In the genomic region with DNA sequence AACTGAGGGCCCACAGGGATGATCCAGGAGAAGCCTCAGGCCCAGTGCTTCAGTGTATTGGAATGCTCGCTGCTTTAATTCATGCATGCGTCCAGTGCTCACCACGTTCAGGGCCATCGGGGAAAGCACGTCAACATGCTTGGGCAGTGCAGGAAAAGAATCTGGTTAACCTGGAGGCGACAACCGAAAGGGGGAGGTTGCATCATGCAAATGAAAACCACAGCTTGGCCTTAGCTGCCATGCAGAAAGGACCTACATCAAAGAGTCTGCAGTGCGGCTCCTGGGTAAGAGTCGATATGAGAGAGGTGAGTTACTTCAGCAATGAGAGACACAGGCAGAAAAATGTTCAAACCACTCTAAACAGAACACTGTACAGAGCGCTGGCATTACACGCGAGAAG, we compare ENCODE assay signal across 22 cellular contexts.
DNase-seq lines count a peak whose midpoint lies in the region; ATAC-seq and TF ChIP-seq lines count a peak whose summit lies in the region.
"Had no signal": no experiment of that assay in that cellular context is flagged by ENCODE, and none has a peak within 500 bp of the region (broad histone marks: within the 10 kb centered on the region; RNA-seq: fewer than 3 reads in every experiment).

No MANE protein-coding gene starts in this region.

- no peak for TF ChIP-seq EP300 in transverse colon (IDR thresholded peaks at IDR 0.05; ENCODE audit: low read depth)

- H2AFZ ChIP-seq in mammary epithelial cell (ENCODE audit: low read depth, low read length): peak overlapping the region; percentile 61

- no peaks in the 10 kb centered on the region for H4K20me1 ChIP-seq in mammary epithelial cell (ENCODE audit: insufficient read depth, low read length)

- ATAC-seq in GM19351 (IDR thresholded peaks at IDR 0.05; ENCODE audit: unreplicated experiment): peak; percentile 90
- peak; percentile 83 for ATAC-seq in HG03280 (IDR thresholded peaks at IDR 0.05; ENCODE audit: unreplicated experiment)
- ATAC-seq: activated T-cell treated with anti-CD3 and anti-CD28 coated beads, Interleukin-2, amount 50 U/mL, for 4 hours; CD8-positive, alpha-beta T cell; naive thymus-derived CD4-positive, alpha-beta T cell; stimulated activated effector memory CD8-positive, alpha-beta T cell treated with anti-CD3 and anti-CD28 coated beads, Interleukin-12 subunit alpha, Interleukin-12 subunit beta, amount 100 ng/mL, for 72 hours had no signal

- intact Hi-C loops in mammary epithelial cell (cut with micrococcal nuclease): loop anchor here (10.0 kb wide), 1 partner anchor 157 kb away; no protein-coding TSS in a partner anchor
- intact Hi-C loops in transverse colon (cut with DNase I; ENCODE audit: low total_unique reads): no loop called here

- H3K36me3 ChIP-seq in mammary epithelial cell (ENCODE audit: insufficient read depth, low read length): no peaks in the 10 kb centered on the region
- H3K36me3 ChIP-seq in transverse colon: no peaks in the 10 kb centered on the region
- H3K36me3 ChIP-seq: HAP-1 had no signal

- BruUV-seq in mammary epithelial cell (replicated peaks; lab: Mats Ljungman, UMichigan): no TSS peak

- H3K79me2 ChIP-seq in mammary epithelial cell (ENCODE audit: insufficient read depth, low read length): no peaks in the 10 kb centered on the region

- no peak overlapping the region for H3K9ac ChIP-seq in mammary epithelial cell (ENCODE audit: insufficient read depth, low read length)

- no peak for TF ChIP-seq CTCF in mammary epithelial cell (conservative IDR thresholded peaks at IDR 0.05 in 1 of 2, IDR thresholded peaks at IDR 0.05 in 1 of 2; ENCODE audit: extremely low read depth in 1 of 2, insufficient read depth in 1 of 2, low read depth in 1 of 2, low read length in 2 of 2)
- TF ChIP-seq CTCF in transverse colon (IDR thresholded peaks at IDR 0.05): no peak

- dilution Hi-C loops in mammary epithelial cell (cut with HindIII; ENCODE audit: low sequenced_read_pairs): no loop called here

- CTCF ChIA-PET in mammary epithelial cell (lab: Charles Lee; ENCODE audit: low non-redundant PET): no interaction called here

- H3K4me3 ChIP-seq in mammary epithelial cell (replicated peaks in 1 of 3; ENCODE audit: insufficient read depth in 1 of 3, low read depth in 2 of 3, low read length in 3 of 3) (no peak overlapping the region), transverse colon (no peak overlapping the region)
- H3K4me3 ChIP-seq: HAP-1 had no signal

- 31% methylated on average over 12 of the region's 12 CpGs for WGBS in mammary epithelial cell (ENCODE audit: low coverage, missing lambda C conversion rate)
- WGBS in transverse colon (ENCODE audit: low coverage in 1 of 2), 2 donors: 84 to 96% methylated on average over 3 to 12 of the region's 12 CpGs

- H3K9me3 ChIP-seq in mammary epithelial cell (replicated peaks; ENCODE audit: insufficient read depth, low read length) (no peaks in the 10 kb centered on the region), transverse colon (no peaks in the 10 kb centered on the region)
- H3K9me3 ChIP-seq: HAP-1 had no signal

- H3K4me1 ChIP-seq in mammary epithelial cell (ENCODE audit: insufficient read depth, low read length) (peaks cover 31% of the 10 kb centered on the region), transverse colon (peaks cover 0 to 21% (median 11%) of the 10 kb centered on the region in 4 donors)
- H3K4me1 ChIP-seq: HAP-1 had no signal

- no peak for TF ChIP-seq POLR2A in transverse colon (IDR thresholded peaks at IDR 0.05)

- H3K27ac ChIP-seq in mammary epithelial cell (ENCODE audit: insufficient read depth, low read depth, low read length): peak overlapping the region; percentile 15
- peak overlapping the region; percentile 21 to 84 (median 72) for H3K27ac ChIP-seq in transverse colon
- H3K27ac ChIP-seq: HL-60 had no signal

- H3K4me2 ChIP-seq in mammary epithelial cell (ENCODE audit: insufficient read depth, low read depth, low read length): peak overlapping the region; percentile 37

- in situ Hi-C loops in mammary epithelial cell (cut with MboI; ENCODE audit: low sequenced_read_pairs in 2 of 2) (no loop called here), transverse colon (cut with MboI; ENCODE audit: low pct_ligation_motif_present in 1 of 4, low pct_unique_long_range_greater_than_20kb in 1 of 4, low sequenced_read_pairs in 3 of 4) (loop anchor here in 1 of 4 donors (25.0 kb wide), 1 partner anchor 190 kb away; no protein-coding TSS in a partner anchor)

- peak; percentile 75 for DNase-seq in mammary epithelial cell
- DNase-seq in transverse colon: no peak
- no peak for DNase-seq in AML-193 (lab: John Stamatoyannopoulos, UW)
- DNase-seq in NCI-H146 treated with DMSO at 0.1 percent for 48 hours (lab: John Stamatoyannopoulos, UW; ENCODE audit: unreplicated experiment): no peak
- DNase-seq in epidermal melanocyte (ENCODE audit: insufficient read length, low spot score): no peak
- DNase-seq: activated CD4-positive, alpha-beta T cell treated with anti-CD3 and anti-CD28 coated beads for 1 hour; activated naive CD4-positive, alpha-beta T cell treated with Interleukin-2 at 50 U/mL for 16 hours; activated T-cell treated with anti-CD3 and anti-CD28 coated beads, Interleukin-2, amount 50 U/mL, for 4 hours; amygdala; caudate nucleus; CD8-positive, alpha-beta T cell; foreskin fibroblast; hippocampal formation; naive thymus-derived CD4-positive, alpha-beta T cell; NCI-H187 treated with DMSO at 0.1 percent for 48 hours; NCI-H2227 treated with DMSO at 0.1 percent for 48 hours; NCI-H774 had no signal

- H3K27me3 ChIP-seq in mammary epithelial cell (ENCODE audit: insufficient read depth, low read length): no peaks in the 10 kb centered on the region
- no peaks in the 10 kb centered on the region for H3K27me3 ChIP-seq in transverse colon
